ENCODE assay signal across 24 cellular contexts in the genomic region with DNA sequence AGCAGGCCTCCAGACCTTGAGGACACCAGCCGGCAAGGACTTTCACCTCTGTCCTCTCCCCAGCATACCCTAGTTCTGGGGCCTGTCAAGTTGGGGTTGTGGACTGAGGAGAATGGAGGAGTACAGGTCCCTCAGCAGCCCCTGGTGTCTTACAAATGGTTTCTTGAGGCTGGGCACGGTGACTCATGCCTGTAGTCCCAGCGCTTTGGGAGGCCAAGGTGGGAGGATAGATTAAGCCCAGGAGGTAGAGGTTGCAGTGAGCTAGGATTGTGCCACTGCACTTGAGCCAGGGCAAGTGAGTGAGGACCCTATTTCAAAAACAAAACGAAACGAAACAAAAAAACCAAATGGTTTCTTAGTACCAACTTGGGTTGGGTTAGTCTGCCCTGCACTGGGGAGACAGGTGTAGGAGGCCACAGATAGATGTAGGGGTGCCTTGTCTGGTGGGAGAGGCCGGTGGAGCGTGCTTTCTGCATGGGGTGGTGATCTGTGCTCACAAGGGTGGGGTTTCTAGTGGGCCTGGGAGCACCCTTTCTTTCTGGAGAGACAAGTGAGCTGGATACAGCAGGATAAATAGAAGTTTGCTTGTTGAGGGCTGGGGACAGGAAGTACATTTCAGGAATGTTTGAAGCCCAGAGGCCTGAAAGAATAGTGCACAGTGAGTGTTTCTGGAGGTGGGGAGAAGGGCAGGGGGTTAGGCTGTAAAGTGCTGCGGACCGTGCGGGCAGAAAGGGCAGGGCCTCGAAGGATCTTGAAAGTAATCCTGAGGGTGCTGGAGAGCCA. TPM values are rescaled to one million over a fixed set of nuclear protein-coding genes. Genes with fewer than 3 reads are reported as not detected.
DNase-seq lines count a peak whose midpoint lies in the region; ATAC-seq and TF ChIP-seq lines count a peak whose summit lies in the region.
"Had no signal": no experiment of that assay in that cellular context is flagged by ENCODE, and none has a peak within 500 bp of the region (broad histone marks: within the 10 kb centered on the region; RNA-seq: fewer than 3 reads in every experiment).

No MANE protein-coding gene starts in this region.

- peaks cover 17% of the 10 kb centered on the region for H3K27me3 Mint-ChIP-seq in mesothelial cell of epicardium (ENCODE audit: low read depth)

- no peaks in the 10 kb centered on the region for H3K9me2 ChIP-seq in Loucy (replicated peaks; ENCODE audit: low read depth, low read length)

- peaks cover 39% of the 10 kb centered on the region for H3K4me1 Mint-ChIP-seq in mesothelial cell of epicardium
- peaks cover 39% of the 10 kb centered on the region for H3K4me1 Mint-ChIP-seq in stimulated activated effector memory CD8-positive, alpha-beta T cell treated with anti-CD3 and anti-CD28 coated beads, Interleukin-12 subunit alpha, Interleukin-12 subunit beta, amount 100 ng/mL, for 72 hours

- no peaks in the 10 kb centered on the region for H3K36me3 ChIP-seq in Loucy (ENCODE audit: insufficient read depth, low read length)
- H3K36me3 ChIP-seq: brain microvascular endothelial cell, gastroesophageal sphincter, lower lobe of right lung had no signal

- no peaks in the 10 kb centered on the region for H3K79me2 ChIP-seq in Loucy (ENCODE audit: insufficient read depth, low read length)

- H3K27me3 ChIP-seq in Loucy (ENCODE audit: insufficient read depth, low read length, poor library complexity, severe bottlenecking), result no peaks in the 10 kb centered on the region

- H3K9me3 ChIP-seq in Loucy (ENCODE audit: insufficient read depth, low read depth, low read length), result no peaks in the 10 kb centered on the region
- H3K9me3 ChIP-seq: gastroesophageal sphincter, lower lobe of right lung had no signal

- peak overlapping the region; percentile 22 for H3K27ac Mint-ChIP-seq in mesothelial cell of epicardium
- H3K27ac Mint-ChIP-seq in stimulated activated effector memory CD8-positive, alpha-beta T cell treated with anti-CD3 and anti-CD28 coated beads, Interleukin-12 subunit alpha, Interleukin-12 subunit beta, amount 100 ng/mL, for 72 hours, result peak overlapping the region; percentile 54
- H3K27ac Mint-ChIP-seq: activated CD8-positive, alpha-beta T cell treated with anti-CD3 and anti-CD28 coated beads for 36 hours; activated naive CD4-positive, alpha-beta T cell treated with anti-CD3 and anti-CD28 coated beads, Interleukin-2, amount 50 U/mL, for 24 hours; dendritic cell treated with granulocyte-macrophage colony-stimulating factor and Interleukin-4, amounts not matched to agents 40 ng/mL and 50 ng/mL, for 4 days; IgD-negative memory B cell had no signal

- no peak for TF ChIP-seq CTCF in Loucy (conservative IDR thresholded peaks at IDR 0.05; ENCODE audit: low read length)
- no peak for TF ChIP-seq CTCF in mesothelial cell of epicardium (IDR thresholded peaks at IDR 0.05; ENCODE audit: unreplicated experiment)

- no peaks in the 10 kb centered on the region for H3K9me3 Mint-ChIP-seq in mesothelial cell of epicardium
- H3K9me3 Mint-ChIP-seq in stimulated activated effector memory CD8-positive, alpha-beta T cell treated with anti-CD3 and anti-CD28 coated beads, Interleukin-12 subunit alpha, Interleukin-12 subunit beta, amount 100 ng/mL, for 72 hours, result no peaks in the 10 kb centered on the region
- H3K9me3 Mint-ChIP-seq: activated CD8-positive, alpha-beta T cell treated with anti-CD3 and anti-CD28 coated beads for 36 hours; activated naive CD4-positive, alpha-beta T cell treated with anti-CD3 and anti-CD28 coated beads, Interleukin-2, amount 50 U/mL, for 24 hours; activated T-cell treated with anti-CD3 and anti-CD28 coated beads, Interleukin-2, amount 50 U/mL, for 4 hours; dendritic cell treated with granulocyte-macrophage colony-stimulating factor and Interleukin-4, amounts not matched to agents 40 ng/mL and 50 ng/mL, for 4 days; IgD-negative memory B cell had no signal

- H3K4me2 ChIP-seq in Loucy (ENCODE audit: low read depth, low read length, poor library complexity, severe bottlenecking), result no peak overlapping the region

- ATAC-seq in stimulated activated effector memory CD8-positive, alpha-beta T cell treated with anti-CD3 and anti-CD28 coated beads, Interleukin-12 subunit alpha, Interleukin-12 subunit beta, amount 100 ng/mL, for 72 hours, result no peak
- ATAC-seq: activated CD8-positive, alpha-beta T cell treated with anti-CD3 and anti-CD28 coated beads for 36 hours; activated T-cell treated with anti-CD3 and anti-CD28 coated beads, Interleukin-2, amount 50 U/mL, for 4 hours; gastroesophageal sphincter; naive thymus-derived CD8-positive, alpha-beta T cell; stimulated activated naive CD8-positive, alpha-beta T cell treated with anti-CD3 and anti-CD28 coated beads, Interleukin-15, Interleukin-2, amounts not matched to agents 100 U/mL and 50 U/mL, for 24 hours had no signal

- no peak overlapping the region for H3K4me3 ChIP-seq in Loucy (ENCODE audit: low read length, poor library complexity, severe bottlenecking)
- H3K4me3 ChIP-seq: gastroesophageal sphincter, lower lobe of right lung had no signal

- no peaks in the 10 kb centered on the region for H4K20me1 ChIP-seq in Loucy (ENCODE audit: insufficient read depth, low read length, poor library complexity, severe bottlenecking)

- H3K4me1 ChIP-seq in Loucy (ENCODE audit: insufficient read depth, low read length, poor library complexity, severe bottlenecking), result no peaks in the 10 kb centered on the region

- no peak overlapping the region for H3K9ac ChIP-seq in Loucy (ENCODE audit: low read depth, low read length, poor library complexity, severe bottlenecking)

- DNase-seq in cerebellar cortex (ENCODE audit: low spot score) (peak; percentile 48), mesothelial cell of epicardium (ENCODE audit: low spot score in 2 of 2, unreplicated experiment in 2 of 2) (no peak), medulla oblongata (ENCODE audit: extremely low spot score) (no peak), SKM-1 (lab: John Stamatoyannopoulos, UW; ENCODE audit: unreplicated experiment) (no peak)
- no peak for DNase-seq in stimulated activated effector memory CD8-positive, alpha-beta T cell treated with anti-CD3 and anti-CD28 coated beads, Interleukin-12 subunit alpha, Interleukin-12 subunit beta, amount 100 ng/mL, for 72 hours (ENCODE audit: low spot score in 2 of 2)
- DNase-seq in stimulated activated CD4-positive, alpha-beta T cell treated with anti-CD3 and anti-CD28 coated beads, Interleukin-4, amount 100 ng/mL, for 4 hours, result no peak
- DNase-seq: activated CD8-positive, alpha-beta T cell treated with anti-CD3 and anti-CD28 coated beads for 36 hours; activated T-cell treated with anti-CD3 and anti-CD28 coated beads, Interleukin-2, amount 50 U/mL, for 4 hours; brain microvascular endothelial cell; GOT3; lower lobe of right lung; MV-4-11; NCI-H2081 treated with DMSO at 0.1 percent for 48 hours; NCI-H510A; Right ventricle myocardium superior; stimulated activated naive CD8-positive, alpha-beta T cell treated with anti-CD3 and anti-CD28 coated beads, Interleukin-15, Interleukin-2, amounts not matched to agents 100 U/mL and 50 U/mL, for 24 hours had no signal

- peak overlapping the region; percentile 44 for H2AFZ ChIP-seq in Loucy (ENCODE audit: low read length)

- H3K4me3 Mint-ChIP-seq in mesothelial cell of epicardium, result no peak overlapping the region
- H3K4me3 Mint-ChIP-seq in stimulated activated effector memory CD8-positive, alpha-beta T cell treated with anti-CD3 and anti-CD28 coated beads, Interleukin-12 subunit alpha, Interleukin-12 subunit beta, amount 100 ng/mL, for 72 hours, result no peak overlapping the region
- H3K4me3 Mint-ChIP-seq: activated CD8-positive, alpha-beta T cell treated with anti-CD3 and anti-CD28 coated beads for 36 hours; activated naive CD4-positive, alpha-beta T cell treated with anti-CD3 and anti-CD28 coated beads, Interleukin-2, amount 50 U/mL, for 24 hours; activated T-cell treated with anti-CD3 and anti-CD28 coated beads, Interleukin-2, amount 50 U/mL, for 4 hours; dendritic cell treated with granulocyte-macrophage colony-stimulating factor and Interleukin-4, amounts not matched to agents 40 ng/mL and 50 ng/mL, for 4 days had no signal

- H3F3A ChIP-seq in Loucy (ENCODE audit: low read depth), result no peaks in the 10 kb centered on the region

- no peaks in the 10 kb centered on the region for H3K36me3 Mint-ChIP-seq in mesothelial cell of epicardium
- no peaks in the 10 kb centered on the region for H3K36me3 Mint-ChIP-seq in stimulated activated effector memory CD8-positive, alpha-beta T cell treated with anti-CD3 and anti-CD28 coated beads, Interleukin-12 subunit alpha, Interleukin-12 subunit beta, amount 100 ng/mL, for 72 hours
- H3K36me3 Mint-ChIP-seq: activated naive CD4-positive, alpha-beta T cell treated with anti-CD3 and anti-CD28 coated beads, Interleukin-2, amount 50 U/mL, for 24 hours; IgD-negative memory B cell had no signal

RNA-seq across cellular contexts. Expression of a gene that starts 37.7 kb away (rescaled TPM):
- 0.78 to 0.95 TPM (median 0.86 TPM) in 3 replicates for total RNA-seq in mesothelial cell of epicardium
- total RNA-seq: activated T-cell treated with anti-CD3 and anti-CD28 coated beads, Interleukin-2, amount 50 U/mL, for 4 hours; epithelial cell of proximal tubule; lower lobe of right lung; Right ventricle myocardium superior; T-helper 1 cell treated with Interleukin-12 subunit alpha and Interleukin-12 subunit beta and Interleukin-4 antibody, amounts not matched to agents 30 ng/mL and 1 ng/mL, for 36 hours had no signal
